In the genomic region with DNA sequence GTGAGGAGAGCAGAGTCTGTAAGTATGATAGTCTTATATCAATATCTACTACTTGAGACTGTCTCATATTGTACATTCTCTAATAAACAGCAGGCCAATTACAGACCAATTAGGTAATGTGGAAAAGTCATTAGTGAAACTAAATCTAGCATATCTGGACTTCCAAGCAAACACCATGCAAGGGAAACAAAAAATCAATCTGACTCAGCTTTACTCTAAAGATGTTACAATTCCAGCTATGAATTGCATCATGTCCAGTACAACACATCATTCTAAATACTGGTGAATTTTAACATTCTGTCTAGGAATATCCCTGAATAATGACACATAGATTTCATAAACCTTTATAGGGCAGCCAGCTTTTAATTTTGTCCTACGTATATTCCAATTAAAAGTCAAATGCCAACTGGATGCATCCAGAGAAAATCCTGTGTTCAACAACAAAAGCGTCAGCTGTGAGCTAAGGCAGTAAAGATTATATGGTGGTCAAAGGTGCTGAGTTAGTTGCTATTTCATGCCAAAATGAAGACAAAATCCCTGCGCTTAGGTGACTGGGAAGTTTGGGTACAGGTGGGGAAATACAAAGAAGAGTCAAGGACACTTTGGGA, we compare ENCODE assay signal across 1 cellular context.
TF ChIP-seq lines count a peak whose summit lies in the region.

No MANE protein-coding gene starts in this region.

TF ChIP-seq in IMR-90, 13 proteins besides CTCF, POLR2A, EP300 and RAD21:
- TF ChIP-seq CEBPB (IDR thresholded peaks at IDR 0.05; ENCODE audit: low read depth, low read length) (peak; percentile 88), MXI1 (IDR thresholded peaks at IDR 0.05; ENCODE audit: borderline replicate concordance, low read depth, low read length) (no peak), NFE2L2 (IDR thresholded peaks at IDR 0.05; ENCODE audit: low read depth, low read length) (no peak), RCOR1 (IDR thresholded peaks at IDR 0.05; ENCODE audit: insufficient replicate concordance, low read length) (no peak)
